In genomic region chrX:41607264-41607832, GRCh38 we compare ENCODE assay signal across 29 cellular contexts.
"Had no signal": no experiment of that assay in that cellular context is flagged by ENCODE, and none has a peak within 500 bp of the region (broad histone marks: within the 10 kb centered on the region; RNA-seq: fewer than 3 reads in every experiment).

No MANE protein-coding gene starts in this region.

- H3K27me3 ChIP-seq: esophagus muscularis mucosa, pancreas, thyroid gland, upper lobe of right lung had no signal

- H3K27ac ChIP-seq: esophagus muscularis mucosa, left ventricle myocardium inferior, pancreas, psoas muscle, thyroid gland, upper lobe of right lung had no signal

- H3K4me1 Mint-ChIP-seq: activated CD8-positive, alpha-beta memory T cell treated with anti-CD3 and anti-CD28 coated beads, Interleukin-2, amount 10 ng/mL, durations not matched to agents 7 days and 5 days; activated naive CD8-positive, alpha-beta T cell treated with anti-CD3 and anti-CD28 coated beads, Interleukin-2, amount 50 U/mL, for 24 hours; nephron had no signal

- H3K27ac Mint-ChIP-seq: activated CD8-positive, alpha-beta memory T cell treated with anti-CD3 and anti-CD28 coated beads, Interleukin-2, amount 10 ng/mL, durations not matched to agents 7 days and 5 days; activated CD8-positive, alpha-beta T cell treated with anti-CD3 and anti-CD28 coated beads for 36 hours; activated naive CD8-positive, alpha-beta T cell treated with anti-CD3 and anti-CD28 coated beads, Interleukin-2, amount 50 U/mL, for 24 hours; activated T-helper 1 cell treated with anti-CD3 and anti-CD28 coated beads, Interleukin-12 subunit alpha, Interleukin-12 subunit beta, Interleukin-2, Interleukin-4 antibody, amounts not matched to agents 30 ng/mL and 10 ng/mL and 1 ng/mL, durations not matched to agents 14 hours and 24 hours and 36 hours; nephron; stimulated activated naive CD8-positive, alpha-beta T cell treated with anti-CD3 and anti-CD28 coated beads, Interleukin-15, Interleukin-2, amounts not matched to agents 100 ng/mL and 50 ng/mL, for 24 hours; T-cell had no signal

- H3K36me3 ChIP-seq: esophagus muscularis mucosa, left ventricle myocardium inferior, pancreas, thyroid gland, upper lobe of right lung had no signal

- ATAC-seq: activated CD8-positive, alpha-beta memory T cell treated with anti-CD3 and anti-CD28 coated beads, Interleukin-2, amount 10 ng/mL, durations not matched to agents 7 days and 5 days; activated CD8-positive, alpha-beta T cell treated with anti-CD3 and anti-CD28 coated beads for 36 hours; activated naive CD8-positive, alpha-beta T cell treated with anti-CD3 and anti-CD28 coated beads, Interleukin-2, amount 50 U/mL, for 24 hours; pancreas; psoas muscle; right cardiac atrium; T-cell; upper lobe of right lung had no signal

- FAIRE-seq: frontal cortex, pancreas had no signal

- H3K4me3 ChIP-seq: esophagus muscularis mucosa, left ventricle myocardium inferior, pancreas, psoas muscle, thyroid gland, upper lobe of right lung had no signal

- H3K4me1 ChIP-seq: esophagus muscularis mucosa, left ventricle myocardium inferior, pancreas, psoas muscle, thyroid gland, upper lobe of right lung had no signal

- H3K4me3 Mint-ChIP-seq: activated CD8-positive, alpha-beta memory T cell treated with anti-CD3 and anti-CD28 coated beads, Interleukin-2, amount 10 ng/mL, durations not matched to agents 7 days and 5 days; activated CD8-positive, alpha-beta T cell treated with anti-CD3 and anti-CD28 coated beads for 36 hours; activated naive CD8-positive, alpha-beta T cell treated with anti-CD3 and anti-CD28 coated beads, Interleukin-2, amount 50 U/mL, for 24 hours; activated T-helper 1 cell treated with anti-CD3 and anti-CD28 coated beads, Interleukin-12 subunit alpha, Interleukin-12 subunit beta, Interleukin-2, Interleukin-4 antibody, amounts not matched to agents 30 ng/mL and 10 ng/mL and 1 ng/mL, durations not matched to agents 14 hours and 24 hours and 36 hours; brain; nephron; stimulated activated naive CD8-positive, alpha-beta T cell treated with anti-CD3 and anti-CD28 coated beads, Interleukin-15, Interleukin-2, amounts not matched to agents 100 ng/mL and 50 ng/mL, for 24 hours; T-cell had no signal

- DNase-seq: activated CD4-positive, alpha-beta T cell treated with anti-CD3 and anti-CD28 coated beads for 48 hours; activated CD8-positive, alpha-beta memory T cell treated with anti-CD3 and anti-CD28 coated beads, Interleukin-2, amount 10 ng/mL, durations not matched to agents 7 days and 5 days; activated CD8-positive, alpha-beta T cell treated with anti-CD3 and anti-CD28 coated beads for 36 hours; activated gamma-delta T cell; activated naive CD4-positive, alpha-beta T cell treated with anti-CD3 and anti-CD28 coated beads, Interleukin-2, amount 50 U/mL, for 16 hours; activated naive CD8-positive, alpha-beta T cell treated with anti-CD3 and anti-CD28 coated beads, Interleukin-2, amount 50 U/mL, for 24 hours; activated T-cell treated with anti-CD3 and anti-CD28 coated beads for 4 hours; anterior cingulate cortex; dermis blood vessel endothelial cell; effector CD8-positive, alpha-beta T cell; hippocampal formation; kidney glomerular epithelial cell; left ventricle myocardium inferior; mammary epithelial cell; pancreas; psoas muscle; right cardiac atrium; stimulated activated CD4-positive, alpha-beta T cell treated with anti-CD3 and anti-CD28 coated beads, Interleukin-12 subunit alpha, Interleukin-12 subunit beta, amount 100 ng/mL, for 4 hours; stimulated activated CD4-positive, alpha-beta T cell treated with anti-CD3 and anti-CD28 coated beads, Interleukin-4, amount 100 ng/mL, for 4 hours; substantia nigra; T-cell; thyroid gland; upper lobe of right lung had no signal

- H3K9me3 ChIP-seq: esophagus muscularis mucosa, left ventricle myocardium inferior, pancreas, psoas muscle, thyroid gland, upper lobe of right lung had no signal

- H3K9me3 Mint-ChIP-seq: activated CD8-positive, alpha-beta T cell treated with anti-CD3 and anti-CD28 coated beads for 36 hours; activated naive CD8-positive, alpha-beta T cell treated with anti-CD3 and anti-CD28 coated beads, Interleukin-2, amount 50 U/mL, for 24 hours; activated T-helper 1 cell treated with anti-CD3 and anti-CD28 coated beads, Interleukin-12 subunit alpha, Interleukin-12 subunit beta, Interleukin-2, Interleukin-4 antibody, amounts not matched to agents 30 ng/mL and 10 ng/mL and 1 ng/mL, durations not matched to agents 14 hours and 24 hours and 36 hours; stimulated activated naive CD8-positive, alpha-beta T cell treated with anti-CD3 and anti-CD28 coated beads, Interleukin-15, Interleukin-2, amounts not matched to agents 100 ng/mL and 50 ng/mL, for 24 hours; T-cell had no signal

- H3K27me3 Mint-ChIP-seq: activated CD8-positive, alpha-beta memory T cell treated with anti-CD3 and anti-CD28 coated beads, Interleukin-2, amount 10 ng/mL, durations not matched to agents 7 days and 5 days; activated CD8-positive, alpha-beta T cell treated with anti-CD3 and anti-CD28 coated beads for 36 hours; activated naive CD8-positive, alpha-beta T cell treated with anti-CD3 and anti-CD28 coated beads, Interleukin-2, amount 50 U/mL, for 24 hours; stimulated activated naive CD8-positive, alpha-beta T cell treated with anti-CD3 and anti-CD28 coated beads, Interleukin-15, Interleukin-2, amounts not matched to agents 100 ng/mL and 50 ng/mL, for 24 hours; T-cell had no signal
